Comparison of ENCODE assay signal across 8 cellular contexts in the genomic region with DNA sequence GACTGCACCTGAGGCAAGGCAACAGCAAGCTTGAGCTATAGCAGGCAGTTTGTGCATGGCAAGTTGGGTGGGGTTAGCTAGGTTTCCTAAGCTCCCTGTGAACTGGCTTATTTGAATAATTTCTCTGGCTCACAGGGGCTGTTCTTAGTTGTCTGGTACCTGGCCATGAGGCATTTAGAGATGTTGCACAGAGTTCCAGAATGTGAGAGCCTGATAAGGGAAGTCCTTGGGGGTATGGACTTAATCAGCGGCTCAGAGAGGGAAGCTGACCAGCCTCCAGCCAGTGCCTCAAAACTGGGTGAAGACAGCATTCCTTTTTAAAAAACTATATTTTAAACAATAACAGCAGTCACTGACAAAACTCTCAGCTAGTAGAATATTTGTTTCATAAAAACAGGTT.
"Had no signal": no experiment of that assay in that cellular context is flagged by ENCODE, and none has a peak within 500 bp of the region (broad histone marks: within the 10 kb centered on the region; RNA-seq: fewer than 3 reads in every experiment).

No MANE protein-coding gene starts in this region.

- DNase-seq: H9, HCEC 1CT, KG1 had no signal

- H2AFZ ChIP-seq: GM23338 had no signal

- H3K4me3 ChIP-seq: GM23338 had no signal

- ATAC-seq: GM23338, HepG2 had no signal

- H3K27ac ChIP-seq: HL-60 had no signal

- H3K4me2 ChIP-seq: GM23338 had no signal

- FAIRE-seq: H1, H54, HepG2 had no signal
